ENCODE assay signal across 9 cellular contexts in the genomic region with DNA sequence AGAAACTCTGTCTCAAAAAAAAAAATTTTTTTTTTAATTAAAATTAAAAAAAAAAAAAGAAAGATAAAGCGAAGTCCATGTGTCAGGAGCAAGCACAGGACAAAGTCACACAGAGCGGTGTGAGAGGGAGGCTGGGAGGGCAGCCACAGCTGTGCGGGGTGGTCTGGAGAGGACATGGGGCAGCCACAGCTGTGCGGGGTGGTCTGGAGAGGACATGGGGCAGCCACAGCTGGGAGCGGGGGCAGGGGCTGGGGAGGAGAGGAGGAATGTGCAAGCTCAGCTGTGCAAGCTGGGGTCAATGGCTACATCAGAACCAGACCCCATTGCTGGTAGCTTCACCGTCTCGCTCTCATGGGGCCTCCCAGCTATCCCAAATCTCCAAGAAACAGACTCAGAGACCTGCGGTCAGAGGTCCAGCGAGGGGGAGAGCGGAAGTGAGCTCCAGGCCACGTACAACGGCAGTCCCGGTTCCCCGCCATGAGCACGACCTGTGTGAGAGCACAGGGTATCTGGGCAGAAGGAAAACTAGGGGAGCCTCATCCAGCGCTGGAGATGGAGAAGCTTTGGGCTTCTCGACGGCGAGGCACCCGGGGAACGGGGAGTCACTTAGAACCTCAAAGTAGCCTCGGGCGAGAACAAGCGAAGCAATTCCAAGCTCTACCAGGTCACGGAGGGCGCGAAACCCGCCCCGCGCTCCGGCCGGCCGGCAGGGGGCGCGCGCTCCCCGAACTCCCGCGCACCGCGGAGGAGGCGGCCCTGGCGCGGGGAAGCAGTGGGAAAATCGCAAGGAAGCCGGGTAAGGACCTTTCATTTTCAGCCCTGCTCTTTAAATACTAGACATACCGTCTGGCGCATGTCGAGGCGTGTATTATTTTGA. TPM values are rescaled to one million over a fixed set of nuclear protein-coding genes. Genes with fewer than 3 reads are reported as not detected.
DNase-seq lines count a peak whose midpoint lies in the region; ATAC-seq, FAIRE-seq and TF ChIP-seq lines count a peak whose summit lies in the region.
"Not testable (repeated sequence)": the region's sequence is repeated elsewhere in the genome, so short reads cannot be mapped to it uniquely, and the experiment has no call there.
"Had no signal": no experiment of that assay in that cellular context is flagged by ENCODE, and none has a peak within 500 bp of the region (broad histone marks: within the 10 kb centered on the region; RNA-seq: fewer than 3 reads in every experiment).

No MANE protein-coding gene starts in this region.

- not testable (repeated sequence) for H3K27me3 ChIP-seq in DND-41 (ENCODE audit: insufficient read depth, low read length, poor library complexity); HCT116 (ENCODE audit: insufficient read depth, low read length); RWPE2 (ENCODE audit: insufficient read depth, poor library complexity, severe bottlenecking); K562 (ENCODE audit: control insufficient read depth in 2 of 2, insufficient read depth in 2 of 2, low read length in 2 of 2)

- H3K79me2 ChIP-seq in DND-41 (ENCODE audit: insufficient read depth, low read length); HCT116 (ENCODE audit: insufficient read depth, low read length); K562 (ENCODE audit: control insufficient read depth, insufficient read depth, low read length): not testable (repeated sequence)

- not testable (repeated sequence) for DNase-seq in DND-41; HCT116 (ENCODE audit: low read depth, low spot score); RWPE2 (ENCODE audit: low spot score); K562 (ENCODE audit: extremely low read depth in 1 of 4, low spot score in 3 of 4); left lobe of liver (ENCODE audit: low spot score)
- DNase-seq in stimulated activated CD4-positive, alpha-beta T cell treated with anti-CD3 and anti-CD28 coated beads, Interleukin-15, amount 100 ng/mL, for 24 hours = peak; percentile 32

- H3K9me1 ChIP-seq in K562 (ENCODE audit: control insufficient read depth, insufficient read depth, low read length) = not testable (repeated sequence)

- H3K4me2 ChIP-seq in DND-41 (ENCODE audit: insufficient read depth, low read length) (peak overlapping the region; percentile 42; the same call in 1 of the 2 replicates), HCT116 (ENCODE audit: low read length) (0 out of 2 replicates have a peak overlapping the region, but pooled peaks have one; percentile 37)
- not testable (repeated sequence) for H3K4me2 ChIP-seq in K562 (ENCODE audit: insufficient read depth, low read length)

- POLR2A ChIA-PET in HCT116 (lab: Charles Lee); K562 (lab: Yijun Ruan, JAX): not testable (repeated sequence)

- CTCF ChIA-PET in HCT116 (lab: Charles Lee); K562 (lab: Yijun Ruan, JAX; ENCODE audit: low intra/inter-chr PET ratio): not testable (repeated sequence)

- not testable (repeated sequence) for H4K20me1 ChIP-seq in DND-41 (ENCODE audit: insufficient read depth, low read length); HCT116 (ENCODE audit: insufficient read depth); K562 (replicated peaks; ENCODE audit: control insufficient read depth, insufficient read depth, low read length)

- not testable (repeated sequence) for H3K9me3 ChIP-seq in DND-41 (ENCODE audit: insufficient read depth, low read length, severe bottlenecking); HCT116 (ENCODE audit: control insufficient read depth in 1 of 2, insufficient read depth in 1 of 2, low read depth in 1 of 2, low read length in 2 of 2); RWPE2 (ENCODE audit: severe bottlenecking); K562 (replicated peaks; ENCODE audit: control insufficient read depth, insufficient read depth, low read depth, low read length)

- TF ChIP-seq RAD21 in HCT116 (IDR thresholded peaks at IDR 0.05; ENCODE audit: low read depth); K562 (CRISPR knock-in tag; conservative IDR thresholded peaks at IDR 0.05 in 1 of 2, IDR thresholded peaks at IDR 0.05 in 1 of 2): not testable (repeated sequence)

- not testable (repeated sequence) for H3K9me2 ChIP-seq in HCT116 (ENCODE audit: insufficient read depth)

- FAIRE-seq in K562 (lab: Jason Lieb, UNC) = peak; percentile 80

- H3K9ac ChIP-seq in DND-41 (ENCODE audit: low read depth, low read length); HCT116 (ENCODE audit: low read length); K562 (ENCODE audit: insufficient read depth in 1 of 2, low read depth in 2 of 2, low read length in 2 of 2): not testable (repeated sequence)

- peaks cover 15% of the 10 kb centered on the region for H3K4me1 ChIP-seq in DND-41 (ENCODE audit: insufficient read depth, low read length)
- not testable (repeated sequence) for H3K4me1 ChIP-seq in HCT116 (ENCODE audit: control insufficient read depth in 1 of 2, insufficient read depth in 2 of 2, low read length in 2 of 2); RWPE2 (ENCODE audit: insufficient read depth, poor library complexity, severe bottlenecking); K562 (replicated peaks in 1 of 2; ENCODE audit: control insufficient read depth in 2 of 2, insufficient read depth in 2 of 2, low read length in 2 of 2)

- ATAC-seq in DND-41 (ENCODE audit: insufficient read depth, low read depth) (peak; percentile 94), GM19351 (IDR thresholded peaks at IDR 0.05; ENCODE audit: unreplicated experiment) (peak; percentile 85), HCT116 (peak; percentile 94), HG03108 (IDR thresholded peaks at IDR 0.05; ENCODE audit: unreplicated experiment) (peak; percentile 86), RWPE2 (ENCODE audit: low read depth) (peak; percentile 93), K562 (peak; percentile 97), left lobe of liver (peak; percentile 98)

- RAD21 ChIA-PET in HCT116 (lab: Charles Lee; ENCODE audit: low non-redundant PET in 1 of 2, low total read pairs in 2 of 2, uncharacterized antibody in 2 of 2, unreplicated experiment in 2 of 2) = not testable (repeated sequence)

- not testable (repeated sequence) for TF ChIP-seq EP300 in K562 (IDR thresholded peaks at IDR 0.05; ENCODE audit: low read length)

- not testable (repeated sequence) for H3K36me3 ChIP-seq in DND-41 (ENCODE audit: insufficient read depth, low read length); HCT116 (ENCODE audit: control insufficient read depth in 1 of 2, insufficient read depth in 2 of 2, low read length in 2 of 2); RWPE2 (ENCODE audit: low read depth); K562 (ENCODE audit: control insufficient read depth, insufficient read depth, low read length)

- TF ChIP-seq CTCF in DND-41 (IDR thresholded peaks at IDR 0.05; ENCODE audit: borderline replicate concordance, extremely low read depth, low read length, poor library complexity, severe bottlenecking); HCT116 (IDR thresholded peaks at IDR 0.05 in 2 of 3, conservative IDR thresholded peaks at IDR 0.05 in 1 of 3; ENCODE audit: borderline replicate concordance in 1 of 3, insufficient read depth in 1 of 3, low read depth in 2 of 3, low read length in 2 of 3); RWPE2 (IDR thresholded peaks at IDR 0.05; ENCODE audit: poor library complexity, severe bottlenecking); K562 (IDR thresholded peaks at IDR 0.05 in 2 of 3, conservative IDR thresholded peaks at IDR 0.05 in 1 of 3; ENCODE audit: insufficient read depth in 2 of 3, low read depth in 1 of 3, low read length in 3 of 3): not testable (repeated sequence)

- intact Hi-C loops in HCT116 (cut with micrococcal nuclease) = loop anchor here (2.0 kb wide), 1 partner anchor 41 kb away; the partner anchor contains the start of gene CANX
- intact Hi-C loops in K562 (cut with micrococcal nuclease) = not testable (repeated sequence)

- peak overlapping the region; percentile 67; the same call in 1 of the 2 replicates for H2AFZ ChIP-seq in DND-41 (ENCODE audit: low read depth, low read length)
- H2AFZ ChIP-seq in HCT116 (ENCODE audit: low read depth, low read length, poor library complexity, severe bottlenecking); K562 (ENCODE audit: low read depth, low read length): not testable (repeated sequence)

- WGBS in K562 (ENCODE audit: insufficient coverage, low coverage, missing lambda C conversion rate) = no CpG with 5 or more reads among the region's 50 CpGs

- H3K27ac ChIP-seq in DND-41 (ENCODE audit: low read length); HCT116 (ENCODE audit: low read depth, low read length); RWPE2 (ENCODE audit: poor library complexity, severe bottlenecking); K562 (ENCODE audit: extremely low read depth, low read depth, low read length): not testable (repeated sequence)

- TF ChIP-seq POLR2A in HCT116 (IDR thresholded peaks at IDR 0.05; ENCODE audit: borderline replicate concordance, extremely low read depth, insufficient read depth, insufficient read length); K562 (conservative IDR thresholded peaks at IDR 0.05): not testable (repeated sequence)

- not testable (repeated sequence) for H3K4me3 ChIP-seq in DND-41 (ENCODE audit: low read depth in 1 of 2, low read length in 2 of 2); HCT116 (replicated peaks in 1 of 2; ENCODE audit: low read depth in 1 of 2, low read length in 2 of 2); RWPE2 (ENCODE audit: severe bottlenecking); K562

- not testable (repeated sequence) for BruUV-seq in HCT116 (replicated peaks; lab: Mats Ljungman, UMichigan); K562 (replicated peaks; lab: Mats Ljungman, UMichigan)

- in situ Hi-C loops in K562 (cut with MboI) = not testable (repeated sequence)

RNA-seq across cellular contexts. Expression of gene CBY3, which starts 23.3 kb away (rescaled TPM):
- total RNA-seq in HCT116 (2021; ENCODE audit: unreplicated experiment) (not detected), K562 (2014; rRNA removed) (not detected in 2 replicates), K562 (2014; rRNA removed; fragmentation: Illumina TruSeq; extraction: Trizol) (not detected in 2 replicates), K562 (2015; rRNA removed; fragmentation: Illumina TruSeq; extraction: Trizol) (not detected in 2 replicates), K562 (2021) (not detected in 2 replicates), left lobe of liver (not detected)
- polyA plus RNA-seq in HCT116 (2012) = 0.15 TPM in 1 of 2 replicates, not detected in the other
- total RNA-seq in K562 (2011; cell fraction: chromatin; rRNA removed; ENCODE audit: low replicate concordance) = not detected in 2 replicates
- total RNA-seq in K562 (2011; cell fraction: nucleolus; rRNA removed) = not detected in 2 replicates
- not detected in 2 replicates for total RNA-seq in K562 (2011; cell fraction: nucleoplasm; rRNA removed)
- polyA plus RNA-seq in K562 (2011; rRNA removed) (not detected in 2 replicates), K562 (2014; fragmentation: Illumina TruSeq; extraction: Trizol) (not detected in 2 replicates), K562 (2014; fragmentation: Nextera tagmentation; extraction: Ambion mirVana) (not detected), K562 (2014; rRNA removed) (not detected in 2 replicates)
- polyA plus RNA-seq in K562 (2011; cell fraction: cytosol; rRNA removed) = not detected in 2 replicates
- 0.32 TPM in 1 of 2 replicates, not detected in the other for polyA plus RNA-seq in K562 (2011; cell fraction: nucleus; rRNA removed)
- polyA plus RNA-seq in K562 (2012) = 0.10 and 0.22 TPM in 2 replicates
- polyA minus RNA-seq in K562 (2011; rRNA and poly(A)+ RNA removed) = not detected in 2 replicates
- polyA minus RNA-seq in K562 (2011; cell fraction: cytosol; rRNA and poly(A)+ RNA removed) = not detected in 2 replicates
- polyA minus RNA-seq in K562 (2011; cell fraction: nucleus; rRNA and poly(A)+ RNA removed) = 0.44 TPM in 1 of 2 replicates, not detected in the other
- total RNA-seq: adrenal gland had no signal

RNA-seq across cellular contexts. Expression of gene HNRNPH1, which starts 34.1 kb away (rescaled TPM):
- total RNA-seq in HCT116 (2021; ENCODE audit: unreplicated experiment) (788 TPM), K562 (2014; rRNA removed) (570 and 600 TPM in 2 replicates), K562 (2014; rRNA removed; fragmentation: Illumina TruSeq; extraction: Trizol) (611 and 618 TPM in 2 replicates), K562 (2015; rRNA removed; fragmentation: Illumina TruSeq; extraction: Trizol) (613 and 656 TPM in 2 replicates), K562 (2021) (544 and 561 TPM in 2 replicates), left lobe of liver (215 TPM)
- polyA plus RNA-seq in HCT116 (2012) = 320 and 338 TPM in 2 replicates
- 1,523 and 3,571 TPM in 2 replicates for total RNA-seq in K562 (2011; cell fraction: chromatin; rRNA removed; ENCODE audit: low replicate concordance)
- total RNA-seq in K562 (2011; cell fraction: nucleolus; rRNA removed) = 1,055 and 1,232 TPM in 2 replicates
- 1,271 and 1,326 TPM in 2 replicates for total RNA-seq in K562 (2011; cell fraction: nucleoplasm; rRNA removed)
- polyA plus RNA-seq in K562 (2011; rRNA removed) (418 and 441 TPM in 2 replicates), K562 (2014; fragmentation: Illumina TruSeq; extraction: Trizol) (445 and 534 TPM in 2 replicates), K562 (2014; fragmentation: Nextera tagmentation; extraction: Ambion mirVana) (100 to 1,000 TPM; 103 to 128 TPM), K562 (2014; rRNA removed) (574 and 644 TPM in 2 replicates)
- polyA plus RNA-seq in K562 (2011; cell fraction: cytosol; rRNA removed) = 97.0 and 189 TPM in 2 replicates
- 1,217 and 1,257 TPM in 2 replicates for polyA plus RNA-seq in K562 (2011; cell fraction: nucleus; rRNA removed)
- polyA plus RNA-seq in K562 (2012) = 259 and 470 TPM in 2 replicates
- 902 and 960 TPM in 2 replicates for polyA minus RNA-seq in K562 (2011; rRNA and poly(A)+ RNA removed)
- 599 and 712 TPM in 2 replicates for polyA minus RNA-seq in K562 (2011; cell fraction: cytosol; rRNA and poly(A)+ RNA removed)
- polyA minus RNA-seq in K562 (2011; cell fraction: nucleus; rRNA and poly(A)+ RNA removed) = 1,471 and 2,216 TPM in 2 replicates

RNA-seq across cellular contexts. Expression of gene CANX, which starts 41.2 kb away (rescaled TPM):
- total RNA-seq in HCT116 (2021; ENCODE audit: unreplicated experiment) (766 TPM), K562 (2014; rRNA removed) (353 and 366 TPM in 2 replicates), K562 (2014; rRNA removed; fragmentation: Illumina TruSeq; extraction: Trizol) (589 and 672 TPM in 2 replicates), K562 (2015; rRNA removed; fragmentation: Illumina TruSeq; extraction: Trizol) (630 and 666 TPM in 2 replicates), K562 (2021) (707 and 758 TPM in 2 replicates), left lobe of liver (501 TPM)
- polyA plus RNA-seq in HCT116 (2012) = 772 and 862 TPM in 2 replicates
- total RNA-seq in K562 (2011; cell fraction: chromatin; rRNA removed; ENCODE audit: low replicate concordance) = 595 and 1,063 TPM in 2 replicates
- total RNA-seq in K562 (2011; cell fraction: nucleolus; rRNA removed) = 470 and 588 TPM in 2 replicates
- total RNA-seq in K562 (2011; cell fraction: nucleoplasm; rRNA removed) = 726 and 1,081 TPM in 2 replicates
- polyA plus RNA-seq in K562 (2011; rRNA removed) (893 and 901 TPM in 2 replicates), K562 (2014; fragmentation: Illumina TruSeq; extraction: Trizol) (483 and 593 TPM in 2 replicates), K562 (2014; fragmentation: Nextera tagmentation; extraction: Ambion mirVana) (100 to 1,000 TPM; 155 to 221 TPM), K562 (2014; rRNA removed) (402 and 423 TPM in 2 replicates)
- 80.1 and 207 TPM in 2 replicates for polyA plus RNA-seq in K562 (2011; cell fraction: cytosol; rRNA removed)
- polyA plus RNA-seq in K562 (2011; cell fraction: nucleus; rRNA removed) = 205 and 280 TPM in 2 replicates
- polyA plus RNA-seq in K562 (2012) = 481 and 714 TPM in 2 replicates
- polyA minus RNA-seq in K562 (2011; rRNA and poly(A)+ RNA removed) = 1,009 and 1,166 TPM in 2 replicates
- polyA minus RNA-seq in K562 (2011; cell fraction: cytosol; rRNA and poly(A)+ RNA removed) = 646 and 729 TPM in 2 replicates
- polyA minus RNA-seq in K562 (2011; cell fraction: nucleus; rRNA and poly(A)+ RNA removed) = 57.6 and 190 TPM in 2 replicates
